In the genomic region with DNA sequence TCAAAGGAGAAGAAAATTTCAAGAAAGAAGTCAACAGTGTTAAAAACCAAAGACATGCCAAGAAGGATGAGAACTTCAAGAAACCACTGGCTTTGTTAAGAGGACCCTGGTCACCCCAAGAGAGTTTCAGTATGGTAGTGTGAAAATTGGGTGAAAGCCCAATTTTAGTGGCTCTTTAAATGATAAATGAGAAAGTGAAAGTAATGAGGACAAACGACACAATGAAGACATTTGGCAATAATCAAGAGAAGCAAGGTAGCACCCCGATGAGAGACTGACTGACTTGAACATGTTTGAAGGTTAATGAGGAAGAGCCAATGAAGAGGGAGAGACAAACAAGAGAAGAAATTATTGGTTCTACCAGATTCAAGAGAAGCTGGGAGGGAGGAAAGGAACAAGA, we compare ENCODE assay signal across 12 cellular contexts. TPM values are rescaled to one million over a fixed set of nuclear protein-coding genes. Genes with fewer than 3 reads are reported as not detected.
DNase-seq lines count a peak whose midpoint lies in the region; ATAC-seq, FAIRE-seq and TF ChIP-seq lines count a peak whose summit lies in the region.
"Had no signal": no experiment of that assay in that cellular context is flagged by ENCODE, and none has a peak within 500 bp of the region (broad histone marks: within the 10 kb centered on the region; RNA-seq: fewer than 3 reads in every experiment).

No MANE protein-coding gene starts in this region.

- H3K79me1 ChIP-seq in IMR-90 (ENCODE audit: low read depth in 1 of 2, low read length in 2 of 2), result no peaks in the 10 kb centered on the region

- no peak overlapping the region for H2BK15ac ChIP-seq in IMR-90 (ENCODE audit: low read depth, low read length)

- no peaks in the 10 kb centered on the region for H4K20me1 ChIP-seq in IMR-90 (ENCODE audit: insufficient read depth, low read length)
- H4K20me1 ChIP-seq in endothelial cell of umbilical vein (replicated peaks; ENCODE audit: control insufficient read depth, extremely low read depth, insufficient read depth, low read length), result no peaks in the 10 kb centered on the region

- no peak for FAIRE-seq in endothelial cell of umbilical vein (lab: Jason Lieb, UNC)
- FAIRE-seq: urothelium cell line had no signal

- no peak overlapping the region for H3K23ac ChIP-seq in IMR-90 (ENCODE audit: low read depth, low read length)

- in situ Hi-C loops in IMR-90 (cut with MboI; ENCODE audit: low sequenced_read_pairs), result loop anchor here (10.0 to 25.0 kb wide), 2 partner anchors 327 to 510 kb away; no protein-coding TSS in a partner anchor

- H3K27me3 ChIP-seq in CD4-positive, alpha-beta memory T cell (ENCODE audit: insufficient read depth, low read length), result no peaks in the 10 kb centered on the region
- no peaks in the 10 kb centered on the region for H3K27me3 ChIP-seq in IMR-90 (ENCODE audit: control insufficient read depth, insufficient read depth, low read length)
- no peaks in the 10 kb centered on the region for H3K27me3 ChIP-seq in endothelial cell of umbilical vein (ENCODE audit: control insufficient read depth in 2 of 2, insufficient read depth in 2 of 2, low read length in 2 of 2)

- H3K4me3 Mint-ChIP-seq in CD4-positive, alpha-beta memory T cell, result no peak overlapping the region
- H3K4me3 Mint-ChIP-seq: brain had no signal

- H3K9me1 ChIP-seq in IMR-90 (ENCODE audit: insufficient read depth, low read length) (no peaks in the 10 kb centered on the region), endothelial cell of umbilical vein (replicated peaks; ENCODE audit: control insufficient read depth, extremely low read depth, insufficient read depth, low read length) (no peaks in the 10 kb centered on the region)

- H4K91ac ChIP-seq in IMR-90 (ENCODE audit: insufficient read depth, low read depth, low read length), result 0 out of 2 replicates have a peak overlapping the region, but pooled peaks have one; percentile 3

- no peak overlapping the region for H2AFZ ChIP-seq in IMR-90 (replicated peaks; ENCODE audit: low read length, poor library complexity)
- peak overlapping the region; percentile 45 for H2AFZ ChIP-seq in endothelial cell of umbilical vein (ENCODE audit: low read depth, low read length)

- H2AK5ac ChIP-seq in IMR-90 (ENCODE audit: low read depth, low read length), result no peak overlapping the region

- H3K9me3 Mint-ChIP-seq in CD4-positive, alpha-beta memory T cell, result peaks cover 0 to 6% (median 0%) of the 10 kb centered on the region in 8 donors

- DNase-seq in CD4-positive, alpha-beta memory T cell, result peak in 4 of 5 donors; percentile 39 to 47 (median 40)
- DNase-seq in IMR-90, result no peak
- no peak for DNase-seq in endothelial cell of umbilical vein (ENCODE audit: low read depth, low spot score)
- DNase-seq in foreskin melanocyte, result no peak
- no peak for DNase-seq in activated effector memory CD4-positive, alpha-beta T cell treated with anti-CD3 and anti-CD28 coated beads, Interleukin-2, amount 50 U/mL, for 16 hours
- DNase-seq in mesenteric fat pad (ENCODE audit: low spot score), result no peak
- DNase-seq: NCI-H345 had no signal

- no peak overlapping the region for H3K27ac Mint-ChIP-seq in CD4-positive, alpha-beta memory T cell
- H3K27ac Mint-ChIP-seq: brain, progenitor cell of endocrine pancreas had no signal

- no TSS peak for BruUV-seq in IMR-90 (replicated peaks; lab: Mats Ljungman, UMichigan)
- no TSS peak for BruUV-seq in endothelial cell of umbilical vein (replicated peaks; lab: Mats Ljungman, UMichigan)

- peak overlapping the region in 1 of 2 donors; percentile 3 for H3K4me3 ChIP-seq in CD4-positive, alpha-beta memory T cell (ENCODE audit: low read length in 2 of 2)
- H3K4me3 ChIP-seq in IMR-90 (ENCODE audit: insufficient read depth, low read depth, low read length) (no peak overlapping the region), endothelial cell of umbilical vein (replicated peaks in 1 of 3; ENCODE audit: insufficient read depth in 1 of 3, low read depth in 1 of 3, low read length in 3 of 3) (no peak overlapping the region)

- H2AK9ac ChIP-seq in IMR-90 (replicated peaks; ENCODE audit: low read depth, low read length, poor library complexity), result no peak overlapping the region

- H3K4me1 ChIP-seq in CD4-positive, alpha-beta memory T cell (ENCODE audit: insufficient read depth, low read length), result peaks cover 36% of the 10 kb centered on the region
- no peaks in the 10 kb centered on the region; the same call in 1 of the 2 replicates for H3K4me1 ChIP-seq in IMR-90 (ENCODE audit: control insufficient read depth, insufficient read depth, low read length)
- peaks cover 5% of the 10 kb centered on the region for H3K4me1 ChIP-seq in endothelial cell of umbilical vein (ENCODE audit: control insufficient read depth, extremely low read depth, insufficient read depth, low read length)

- H3K27me3 Mint-ChIP-seq in CD4-positive, alpha-beta memory T cell, result no peaks in the 10 kb centered on the region
- H3K27me3 Mint-ChIP-seq: brain, progenitor cell of endocrine pancreas had no signal

- H3K4me2 ChIP-seq in IMR-90 (ENCODE audit: low read depth, low read length) (peak overlapping the region; percentile 87; the same call in 1 of the 2 replicates), endothelial cell of umbilical vein (ENCODE audit: insufficient read depth, low read length) (no peak overlapping the region)

- peak overlapping the region; percentile 83; the same call in 1 of the 2 replicates for H3K18ac ChIP-seq in IMR-90 (ENCODE audit: low read depth, low read length)

- CTCF ChIA-PET in CD4-positive, alpha-beta memory T cell (lab: Charles Lee; ENCODE audit: partially characterized antibody), result interaction anchor here (0.8 to 9.7 kb wide), 17 partner anchors 7 to 347 kb away, joined by 3 to 266 read pairs (median 4); partner anchors contain the start of genes GNG5, PRKACB, RPF1 and SPATA1
- CTCF ChIA-PET in IMR-90 (lab: Yijun Ruan, JAX) (interaction anchor here (1.0 kb wide), 1 partner anchor 294 kb away, joined by 4 read pairs; no protein-coding TSS in a partner anchor), endothelial cell of umbilical vein (lab: Charles Lee) (interaction anchor here (1.2 to 10.9 kb wide), 8 partner anchors 133 to 501 kb away, joined by 3 to 201 read pairs (median 10); partner anchors contain the start of genes PRKACB and SAMD13)

- peak overlapping the region; percentile 31; the same call in 1 of the 2 replicates for H3K4ac ChIP-seq in IMR-90 (ENCODE audit: low read depth, low read length)

- H3K4me1 Mint-ChIP-seq in CD4-positive, alpha-beta memory T cell, result peaks cover 8 to 15% (median 12%) of the 10 kb centered on the region in 4 donors

- POLR2A ChIA-PET in CD4-positive, alpha-beta memory T cell (lab: Charles Lee; ENCODE audit: partially characterized antibody), result interaction anchor here (0.9 to 7.6 kb wide), 7 partner anchors 8 to 824 kb away, joined by 3 to 95 read pairs (median 4); partner anchors contain the start of genes C1orf52, CTBS, GNG5 and PRKACB
- POLR2A ChIA-PET in IMR-90 (lab: Charles Lee; ENCODE audit: unreplicated experiment) (no interaction called here), endothelial cell of umbilical vein (lab: Charles Lee) (no interaction called here)

- no peaks in the 10 kb centered on the region for H3K36me3 Mint-ChIP-seq in CD4-positive, alpha-beta memory T cell
- H3K36me3 Mint-ChIP-seq: brain had no signal

- dilution Hi-C loops in IMR-90 (cut with HindIII; ENCODE audit: low sequenced_read_pairs, unreplicated experiment) (loop anchor here (25.0 kb wide), 1 partner anchor 298 kb away; the partner anchor contains the start of gene PRKACB), endothelial cell of umbilical vein (cut with MboI; ENCODE audit: extremely low pct_ligation_motif_present, low sequenced_read_pairs) (loop anchor here (25.0 kb wide), 2 partner anchors 177 to 298 kb away; partner anchors contain the start of gene PRKACB)

- H3K27ac ChIP-seq in CD4-positive, alpha-beta memory T cell (ENCODE audit: low read depth, low read length), result peak overlapping the region; percentile 41
- H3K27ac ChIP-seq in IMR-90 (ENCODE audit: insufficient read depth, low read length) (no peak overlapping the region), endothelial cell of umbilical vein (ENCODE audit: insufficient read depth, low read depth, low read length) (no peak overlapping the region)

- no peak overlapping the region for H3K14ac ChIP-seq in IMR-90 (replicated peaks; ENCODE audit: low read depth, low read length)

- H3K36me3 ChIP-seq in CD4-positive, alpha-beta memory T cell (ENCODE audit: insufficient read depth, low read length), result no peaks in the 10 kb centered on the region
- H3K36me3 ChIP-seq in IMR-90 (ENCODE audit: control insufficient read depth, insufficient read depth, low read length) (no peaks in the 10 kb centered on the region), endothelial cell of umbilical vein (ENCODE audit: control insufficient read depth in 2 of 2, extremely low read depth in 1 of 2, insufficient read depth in 2 of 2, low read length in 2 of 2) (no peaks in the 10 kb centered on the region)

- H2BK120ac ChIP-seq in IMR-90 (ENCODE audit: low read depth, low read length), result no peak overlapping the region

- intact Hi-C loops in CD4-positive, alpha-beta memory T cell (cut with micrococcal nuclease), result loop anchor here (2.0 to 10.0 kb wide), 2 partner anchors 186 to 840 kb away; partner anchors contain the start of gene BCL10
- intact Hi-C loops in IMR-90 (cut with micrococcal nuclease), result no loop called here
- intact Hi-C loops in endothelial cell of umbilical vein (cut with micrococcal nuclease), result loop anchor here (10.0 kb wide), 1 partner anchor 440 kb away; the partner anchor contains the start of gene TTLL7

- TF ChIP-seq POLR2A in IMR-90 (IDR thresholded peaks at IDR 0.05; ENCODE audit: low read depth, low read length), result no peak
- TF ChIP-seq POLR2A in endothelial cell of umbilical vein (IDR thresholded peaks at IDR 0.05; ENCODE audit: low read depth, low read length), result no peak

- peak overlapping the region; percentile 62; the same call in 1 of the 2 replicates for H4K5ac ChIP-seq in IMR-90 (ENCODE audit: low read depth, low read length)

- H3K9ac ChIP-seq in IMR-90 (ENCODE audit: low read depth, low read length), result no peak overlapping the region
- no peak overlapping the region for H3K9ac ChIP-seq in endothelial cell of umbilical vein (replicated peaks; ENCODE audit: extremely low read depth, insufficient read depth, low read length)

- ATAC-seq in GM18909 (IDR thresholded peaks at IDR 0.05; ENCODE audit: poor library complexity, unreplicated experiment) (peak; percentile 63), IMR-90 (ENCODE audit: low read depth) (no peak), GM21723 (IDR thresholded peaks at IDR 0.05; ENCODE audit: unreplicated experiment) (no peak)

- 0 out of 4 replicates have a peak overlapping the region, but pooled peaks of 1 of the 2 experiments have one; percentile 43 for H4K8ac ChIP-seq in IMR-90 (ENCODE audit: low read depth in 2 of 2, low read length in 2 of 2)

- 0% methylated on average over 2 of the region's 2 CpGs; no CpG with 5 or more reads in 1 of the 2 experiments for WGBS in IMR-90 (ENCODE audit: extremely low coverage in 2 of 2, insufficient read length in 1 of 2), 2 experiments

- TF ChIP-seq RAD21 in IMR-90 (IDR thresholded peaks at IDR 0.05; ENCODE audit: low read length), result no peak

- H3K56ac ChIP-seq in IMR-90 (ENCODE audit: extremely low read depth, insufficient read depth, low read length), result no peak overlapping the region

- H2BK5ac ChIP-seq in IMR-90 (ENCODE audit: low read depth, low read length, poor library complexity, severe bottlenecking), result no peak overlapping the region

- H3K9me3 ChIP-seq in CD4-positive, alpha-beta memory T cell (ENCODE audit: control insufficient read depth in 1 of 2, low read length in 2 of 2), result no peaks in the 10 kb centered on the region
- H3K9me3 ChIP-seq in IMR-90 (ENCODE audit: control insufficient read depth, insufficient read depth, low read length), result peaks cover 2% of the 10 kb centered on the region
- H3K9me3 ChIP-seq in endothelial cell of umbilical vein (replicated peaks; ENCODE audit: control insufficient read depth, insufficient read depth, low read length), result no peaks in the 10 kb centered on the region

- H3K79me2 ChIP-seq in endothelial cell of umbilical vein (ENCODE audit: control insufficient read depth, insufficient read depth, low read length), result no peaks in the 10 kb centered on the region

- 0 out of 2 replicates have a peak overlapping the region, but pooled peaks have one; percentile 20 for H2BK20ac ChIP-seq in IMR-90 (ENCODE audit: low read depth, low read length)

- no peak for TF ChIP-seq CTCF in IMR-90 (conservative IDR thresholded peaks at IDR 0.05; ENCODE audit: low read depth, low read length)
- no peak for TF ChIP-seq CTCF in endothelial cell of umbilical vein (IDR thresholded peaks at IDR 0.05; ENCODE audit: extremely low read depth in 1 of 2, insufficient read depth in 1 of 2, low read depth in 1 of 2, low read length in 2 of 2)

RNA-seq across cellular contexts. Expression of gene DNASE2B, which starts 36.9 kb away (rescaled TPM):
- not detected for total RNA-seq in CD4-positive, alpha-beta memory T cell
- polyA plus RNA-seq in CD4-positive, alpha-beta memory T cell, result not detected
- total RNA-seq in IMR-90 (2012; rRNA removed) (not detected in 2 replicates), endothelial cell of umbilical vein (not detected in 2 replicates), mesenteric fat pad (0.39 TPM)
- polyA plus RNA-seq in IMR-90 (2012; rRNA removed) (not detected in 2 replicates), endothelial cell of umbilical vein (not detected in 2 replicates)
- not detected in 2 replicates for polyA plus RNA-seq in IMR-90 (2012; cell fraction: cytosol; rRNA removed)
- not detected in 2 replicates for polyA plus RNA-seq in IMR-90 (2012; cell fraction: nucleus; rRNA removed; ENCODE audit: low replicate concordance)
- polyA plus RNA-seq in endothelial cell of umbilical vein (2011; cell fraction: cytosol; rRNA removed), result not detected in 2 replicates
- polyA plus RNA-seq in endothelial cell of umbilical vein (2011; cell fraction: nucleus; rRNA removed), result 0.18 and 0.25 TPM in 2 replicates
- polyA plus RNA-seq in endothelial cell of umbilical vein (2012), result not detected in 2 replicates
- polyA minus RNA-seq in endothelial cell of umbilical vein, result not detected in 2 replicates
- polyA minus RNA-seq in endothelial cell of umbilical vein (2011; cell fraction: cytosol; rRNA and poly(A)+ RNA removed), result not detected
- not detected in 2 replicates for polyA minus RNA-seq in endothelial cell of umbilical vein (2011; cell fraction: nucleus; rRNA and poly(A)+ RNA removed)

RNA-seq across cellular contexts. Expression of gene RPF1, which starts 43.9 kb away (rescaled TPM):
- 10 to 100 TPM; 41.7 to 46.2 TPM for total RNA-seq in CD4-positive, alpha-beta memory T cell
- polyA plus RNA-seq in CD4-positive, alpha-beta memory T cell, result 10 to 100 TPM; 55.9 to 77.1 TPM
- total RNA-seq in IMR-90 (2012; rRNA removed), result 30.3 and 45.3 TPM in 2 replicates
- polyA plus RNA-seq in IMR-90 (2012; rRNA removed), result 27.2 and 28.4 TPM in 2 replicates
- polyA plus RNA-seq in IMR-90 (2012; cell fraction: cytosol; rRNA removed), result 12.7 and 42.8 TPM in 2 replicates
- polyA plus RNA-seq in IMR-90 (2012; cell fraction: nucleus; rRNA removed; ENCODE audit: low replicate concordance), result 3.8 and 13.9 TPM in 2 replicates
- total RNA-seq in endothelial cell of umbilical vein, result 32.6 and 34.3 TPM in 2 replicates
- 10.9 and 15.3 TPM in 2 replicates for polyA plus RNA-seq in endothelial cell of umbilical vein
- polyA plus RNA-seq in endothelial cell of umbilical vein (2011; cell fraction: cytosol; rRNA removed), result 25.5 and 27.4 TPM in 2 replicates
- polyA plus RNA-seq in endothelial cell of umbilical vein (2011; cell fraction: nucleus; rRNA removed), result 16.2 and 20.3 TPM in 2 replicates
- polyA plus RNA-seq in endothelial cell of umbilical vein (2012), result 33.3 and 43.1 TPM in 2 replicates
- 5.1 and 5.4 TPM in 2 replicates for polyA minus RNA-seq in endothelial cell of umbilical vein
- 9.3 TPM for polyA minus RNA-seq in endothelial cell of umbilical vein (2011; cell fraction: cytosol; rRNA and poly(A)+ RNA removed)
- polyA minus RNA-seq in endothelial cell of umbilical vein (2011; cell fraction: nucleus; rRNA and poly(A)+ RNA removed), result 8.7 and 8.8 TPM in 2 replicates
- total RNA-seq in mesenteric fat pad, result 22.4 TPM

Comparison
In these comparisons a context has a peak if more than half of its experiments do, and no peak if none do; other contexts are left out.
1. DNase-seq: peak in CD4-positive, alpha-beta memory T cell (4 of 5); none in IMR-90 (single experiment), endothelial cell of umbilical vein (single experiment), foreskin melanocyte (single experiment), activated effector memory CD4-positive, alpha-beta T cell treated with anti-CD3 and anti-CD28 coated beads, Interleukin-2, amount 50 U/mL, for 16 hours (single experiment) and mesenteric fat pad (single experiment).